In genomic region chr12:121837680-121838079, GRCh38 we compare ENCODE assay signal across 2 cellular contexts.
TF ChIP-seq lines count a peak whose summit lies in the region.

No MANE protein-coding gene starts in this region.

TF ChIP-seq in IMR-90, 13 proteins besides CTCF, POLR2A, EP300 and RAD21:
- TF ChIP-seq MAZ (IDR thresholded peaks at IDR 0.05; ENCODE audit: borderline replicate concordance, low read depth, low read length): no peak
- TF ChIP-seq, protein P1, sequence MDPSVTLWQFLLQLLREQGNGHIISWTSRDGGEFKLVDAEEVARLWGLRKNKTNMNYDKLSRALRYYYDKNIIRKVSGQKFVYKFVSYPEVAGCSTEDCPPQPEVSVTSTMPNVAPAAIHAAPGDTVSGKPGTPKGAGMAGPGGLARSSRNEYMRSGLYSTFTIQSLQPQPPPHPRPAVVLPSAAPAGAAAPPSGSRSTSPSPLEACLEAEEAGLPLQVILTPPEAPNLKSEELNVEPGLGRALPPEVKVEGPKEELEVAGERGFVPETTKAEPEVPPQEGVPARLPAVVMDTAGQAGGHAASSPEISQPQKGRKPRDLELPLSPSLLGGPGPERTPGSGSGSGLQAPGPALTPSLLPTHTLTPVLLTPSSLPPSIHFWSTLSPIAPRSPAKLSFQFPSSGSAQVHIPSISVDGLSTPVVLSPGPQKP (IDR thresholded peaks at IDR 0.05; ENCODE audit: borderline replicate concordance, low read depth, low read length): no peak
- no peak for TF ChIP-seq CEBPB (IDR thresholded peaks at IDR 0.05; ENCODE audit: low read depth, low read length)
- TF ChIP-seq FOS (IDR thresholded peaks at IDR 0.05; ENCODE audit: low read depth, low read length): no peak
- TF ChIP-seq RFX5 (IDR thresholded peaks at IDR 0.05; ENCODE audit: low read depth, low read length): no peak
- TF ChIP-seq NFE2L2 (IDR thresholded peaks at IDR 0.05; ENCODE audit: low read depth, low read length): no peak
- no peak for TF ChIP-seq USF2 (IDR thresholded peaks at IDR 0.05; ENCODE audit: low read depth, low read length)

TF ChIP-seq in K562, 482 proteins besides CTCF, POLR2A, EP300 and RAD21:
- peak; percentile 34; the same call in 1 of the 2 replicates for TF ChIP-seq ZNF512 (tag; IDR thresholded peaks at IDR 0.05)
- TF ChIP-seq DNMT1 (IDR thresholded peaks at IDR 0.05): no peak
- TF ChIP-seq, protein P2, sequence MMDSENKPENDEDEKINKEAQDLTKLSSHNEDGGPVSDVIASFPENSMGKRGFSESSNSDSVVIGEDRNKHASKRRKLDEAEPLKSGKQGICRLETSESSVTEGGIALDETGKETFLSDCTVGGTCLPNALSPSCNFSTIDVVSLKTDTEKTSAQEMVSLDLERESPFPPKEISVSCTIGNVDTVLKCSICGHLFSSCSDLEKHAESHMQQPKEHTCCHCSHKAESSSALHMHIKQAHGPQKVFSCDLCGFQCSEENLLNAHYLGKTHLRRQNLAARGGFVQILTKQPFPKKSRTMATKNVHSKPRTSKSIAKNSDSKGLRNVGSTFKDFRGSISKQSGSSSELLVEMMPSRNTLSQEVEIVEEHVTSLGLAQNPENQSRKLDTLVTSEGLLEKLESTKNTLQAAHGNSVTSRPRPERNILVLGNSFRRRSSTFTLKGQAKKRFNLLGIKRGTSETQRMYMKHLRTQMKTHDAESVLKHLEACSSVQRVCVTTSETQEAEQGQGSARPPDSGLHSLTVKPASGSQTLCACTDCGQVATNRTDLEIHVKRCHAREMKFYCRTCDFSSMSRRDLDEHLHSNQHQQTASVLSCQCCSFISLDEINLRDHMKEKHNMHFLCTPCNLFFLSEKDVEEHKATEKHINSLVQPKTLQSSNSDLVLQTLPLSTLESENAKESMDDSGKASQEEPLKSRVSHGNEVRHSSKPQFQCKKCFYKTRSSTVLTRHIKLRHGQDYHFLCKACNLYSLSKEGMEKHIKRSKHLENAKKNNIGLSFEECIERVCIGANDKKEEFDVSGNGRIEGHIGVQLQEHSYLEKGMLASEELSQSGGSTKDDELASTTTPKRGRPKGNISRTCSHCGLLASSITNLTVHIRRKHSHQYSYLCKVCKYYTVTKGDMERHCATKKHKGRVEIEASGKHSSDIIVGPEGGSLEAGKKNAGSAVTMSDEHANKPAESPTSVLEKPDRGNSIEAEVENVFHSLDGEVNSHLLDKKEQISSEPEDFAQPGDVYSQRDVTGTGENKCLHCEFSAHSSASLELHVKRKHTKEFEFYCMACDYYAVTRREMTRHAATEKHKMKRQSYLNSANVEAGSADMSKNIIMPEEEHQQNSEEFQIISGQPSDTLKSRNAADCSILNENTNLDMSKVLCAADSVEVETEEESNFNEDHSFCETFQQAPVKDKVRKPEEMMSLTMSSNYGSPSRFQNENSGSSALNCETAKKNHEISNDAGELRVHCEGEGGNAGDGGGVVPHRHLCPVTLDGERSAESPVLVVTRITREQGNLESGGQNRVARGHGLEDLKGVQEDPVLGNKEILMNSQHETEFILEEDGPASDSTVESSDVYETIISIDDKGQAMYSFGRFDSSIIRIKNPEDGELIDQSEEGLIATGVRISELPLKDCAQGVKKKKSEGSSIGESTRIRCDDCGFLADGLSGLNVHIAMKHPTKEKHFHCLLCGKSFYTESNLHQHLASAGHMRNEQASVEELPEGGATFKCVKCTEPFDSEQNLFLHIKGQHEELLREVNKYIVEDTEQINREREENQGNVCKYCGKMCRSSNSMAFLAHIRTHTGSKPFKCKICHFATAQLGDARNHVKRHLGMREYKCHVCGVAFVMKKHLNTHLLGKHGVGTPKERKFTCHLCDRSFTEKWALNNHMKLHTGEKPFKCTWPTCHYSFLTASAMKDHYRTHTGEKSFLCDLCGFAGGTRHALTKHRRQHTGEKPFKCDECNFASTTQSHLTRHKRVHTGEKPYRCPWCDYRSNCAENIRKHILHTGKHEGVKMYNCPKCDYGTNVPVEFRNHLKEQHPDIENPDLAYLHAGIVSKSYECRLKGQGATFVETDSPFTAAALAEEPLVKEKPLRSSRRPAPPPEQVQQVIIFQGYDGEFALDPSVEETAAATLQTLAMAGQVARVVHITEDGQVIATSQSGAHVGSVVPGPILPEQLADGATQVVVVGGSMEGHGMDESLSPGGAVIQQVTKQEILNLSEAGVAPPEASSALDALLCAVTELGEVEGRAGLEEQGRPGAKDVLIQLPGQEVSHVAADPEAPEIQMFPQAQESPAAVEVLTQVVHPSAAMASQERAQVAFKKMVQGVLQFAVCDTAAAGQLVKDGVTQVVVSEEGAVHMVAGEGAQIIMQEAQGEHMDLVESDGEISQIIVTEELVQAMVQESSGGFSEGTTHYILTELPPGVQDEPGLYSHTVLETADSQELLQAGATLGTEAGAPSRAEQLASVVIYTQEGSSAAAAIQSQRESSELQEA (IDR thresholded peaks at IDR 0.05; ENCODE audit: low read depth): no peak
- TF ChIP-seq THRAP3 (IDR thresholded peaks at IDR 0.05; ENCODE audit: borderline replicate concordance): no peak
- peak; percentile 25 for TF ChIP-seq RBM25 (IDR thresholded peaks at IDR 0.05; ENCODE audit: low read depth, low read length, severe bottlenecking)
- TF ChIP-seq SNIP1 (IDR thresholded peaks at IDR 0.05; ENCODE audit: low read depth): no peak
- TF ChIP-seq ZNF121 (CRISPR knock-in tag; conservative IDR thresholded peaks at IDR 0.05): peak; percentile 92
- TF ChIP-seq BACH1 (tag; IDR thresholded peaks at IDR 0.05): no peak
